In the genomic region with DNA sequence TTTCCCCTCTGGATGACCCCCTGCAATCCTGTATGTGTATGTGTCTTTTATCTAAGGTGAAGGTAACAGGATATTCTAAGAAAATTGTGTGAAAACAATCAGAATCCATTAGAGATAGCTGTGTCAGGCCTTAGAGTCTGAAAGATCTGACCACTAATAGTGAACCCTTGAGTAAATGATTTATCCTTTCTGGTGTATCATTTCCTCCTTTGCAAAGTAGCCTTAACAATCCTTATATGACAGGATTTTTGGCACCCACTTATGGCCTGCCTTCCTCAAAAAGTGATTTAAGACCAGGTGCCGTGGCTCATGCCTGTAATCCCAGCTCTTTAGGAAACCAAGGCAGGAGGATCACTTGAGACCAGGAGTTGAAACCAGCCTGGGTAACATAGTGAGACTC, we compare ENCODE assay signal across 18 cellular contexts.
DNase-seq lines count a peak whose midpoint lies in the region; ATAC-seq, FAIRE-seq and TF ChIP-seq lines count a peak whose summit lies in the region.
"Had no signal": no experiment of that assay in that cellular context is flagged by ENCODE, and none has a peak within 500 bp of the region (broad histone marks: within the 10 kb centered on the region; RNA-seq: fewer than 3 reads in every experiment).

No MANE protein-coding gene starts in this region.

- H3K27me3 ChIP-seq in mesenchymal stem cell (ENCODE audit: control insufficient read depth in 1 of 2, insufficient read depth in 1 of 2, low read length in 2 of 2), result no peaks in the 10 kb centered on the region
- H3K27me3 ChIP-seq: gastroesophageal sphincter had no signal

- 90% methylated on average over 1 of the region's 1 CpG for WGBS in mesenchymal stem cell

- H2AK5ac ChIP-seq in mesenchymal stem cell (ENCODE audit: low read length, severe bottlenecking), result no peak overlapping the region

- no peak overlapping the region for H3K27ac Mint-ChIP-seq in WTC11

- H3K18ac ChIP-seq in mesenchymal stem cell (ENCODE audit: low read depth in 1 of 2, low read length in 2 of 2), result no peak overlapping the region

- peaks cover 24% of the 10 kb centered on the region for H3K79me1 ChIP-seq in mesenchymal stem cell (replicated peaks; ENCODE audit: low read length, poor library complexity, severe bottlenecking)

- no peak overlapping the region for H4K8ac ChIP-seq in mesenchymal stem cell (ENCODE audit: low read length)

- no peak for TF ChIP-seq CTCF in WTC11 (IDR thresholded peaks at IDR 0.05)

- no peaks in the 10 kb centered on the region for H3K9me3 Mint-ChIP-seq in WTC11
- H3K9me3 Mint-ChIP-seq: activated naive CD8-positive, alpha-beta T cell treated with anti-CD3 and anti-CD28 coated beads for 36 hours; activated T-cell treated with anti-CD3 and anti-CD28 coated beads, Interleukin-2, amount 50 U/mL, for 4 hours had no signal

- H2AFZ ChIP-seq in mesenchymal stem cell (ENCODE audit: low read depth, low read length), result no peak overlapping the region

- no peaks in the 10 kb centered on the region for H3K27me3 Mint-ChIP-seq in WTC11 (ENCODE audit: low read depth)
- H3K27me3 Mint-ChIP-seq: activated naive CD8-positive, alpha-beta T cell treated with anti-CD3 and anti-CD28 coated beads for 36 hours had no signal

- peak; percentile 59 for ATAC-seq in GM21529 (IDR thresholded peaks at IDR 0.05; ENCODE audit: unreplicated experiment)
- ATAC-seq in HG03354 (IDR thresholded peaks at IDR 0.05; ENCODE audit: poor library complexity, severe bottlenecking, unreplicated experiment), result peak; percentile 95
- no peak for ATAC-seq in HG02623 (IDR thresholded peaks at IDR 0.05; ENCODE audit: unreplicated experiment)
- no peak for ATAC-seq in WTC11
- ATAC-seq in GM18502 (IDR thresholded peaks at IDR 0.05; ENCODE audit: poor library complexity, unreplicated experiment), result no peak
- ATAC-seq: activated T-cell treated with anti-CD3 and anti-CD28 coated beads, Interleukin-2, amount 50 U/mL, for 4 hours; gastroesophageal sphincter; lower lobe of right lung had no signal

- H3K23ac ChIP-seq in mesenchymal stem cell (ENCODE audit: low read length in 2 of 2), result no peak overlapping the region

- H3K36me3 Mint-ChIP-seq in WTC11, result no peaks in the 10 kb centered on the region

- no peak overlapping the region for H3K4me3 Mint-ChIP-seq in WTC11
- H3K4me3 Mint-ChIP-seq: activated naive CD8-positive, alpha-beta T cell treated with anti-CD3 and anti-CD28 coated beads for 36 hours; activated T-cell treated with anti-CD3 and anti-CD28 coated beads, Interleukin-2, amount 50 U/mL, for 4 hours had no signal

- H3K4me3 ChIP-seq in mesenchymal stem cell (ENCODE audit: insufficient read depth in 1 of 2, low read depth in 1 of 2, low read length in 2 of 2), result no peak overlapping the region
- H3K4me3 ChIP-seq: gastroesophageal sphincter, lower lobe of right lung, skin epidermis had no signal

- POLR2A ChIA-PET in WTC11 (lab: Charles Lee), result no interaction called here

- FAIRE-seq in GM12891 (lab: Jason Lieb, UNC), result no peak
- FAIRE-seq: TTC549 had no signal

- H2BK12ac ChIP-seq in mesenchymal stem cell (ENCODE audit: low read length in 2 of 2), result no peak overlapping the region

- peaks cover 13% of the 10 kb centered on the region for H3K4me1 Mint-ChIP-seq in WTC11

- H3K27ac ChIP-seq in mesenchymal stem cell (ENCODE audit: low read length, poor library complexity, severe bottlenecking), result peak overlapping the region; percentile 81
- H3K27ac ChIP-seq: epithelial cell of prostate, gastroesophageal sphincter, lower lobe of right lung had no signal

- peaks cover 0 to 6% of the 10 kb centered on the region in 2 experiments for H3K36me3 ChIP-seq in mesenchymal stem cell (ENCODE audit: control insufficient read depth in 1 of 2, insufficient read depth in 2 of 2, low read depth in 1 of 2, low read length in 2 of 2)
- H3K36me3 ChIP-seq: lower lobe of right lung had no signal

- H2BK5ac ChIP-seq in mesenchymal stem cell (ENCODE audit: low read depth, low read length, poor library complexity, severe bottlenecking), result no peak overlapping the region

- no peak overlapping the region for H2BK15ac ChIP-seq in mesenchymal stem cell (ENCODE audit: low read depth, poor library complexity, severe bottlenecking)

- CTCF ChIA-PET in WTC11 (lab: Charles Lee), result interaction anchor here (2.2 kb wide), 1 partner anchor 512 kb away, joined by 4 read pairs; no protein-coding TSS in a partner anchor

- H4K91ac ChIP-seq in mesenchymal stem cell (ENCODE audit: low read length), result no peak overlapping the region

- no peak for DNase-seq in GM12891 (ENCODE audit: insufficient read length, low spot score)
- no peak for DNase-seq in mesenchymal stem cell
- DNase-seq in WTC11 (ENCODE audit: low spot score), result no peak
- DNase-seq in activated T-cell treated with anti-CD3 and anti-CD28 coated beads, Interleukin-2, amount 50 U/mL, for 1 hour, result no peak
- DNase-seq: activated naive CD8-positive, alpha-beta T cell treated with anti-CD3 and anti-CD28 coated beads for 36 hours; activated T-cell treated with anti-CD3 and anti-CD28 coated beads, Interleukin-2, amount 50 U/mL, for 4 hours; EL; lower lobe of right lung; posterior cingulate gyrus; stimulated activated CD4-positive, alpha-beta T cell treated with anti-CD3 and anti-CD28 coated beads, Interleukin-4, amount 100 ng/mL, for 24 hours had no signal

- H3K4me1 ChIP-seq in mesenchymal stem cell (ENCODE audit: control insufficient read depth, insufficient read depth, low read depth, low read length), result peaks cover 11% of the 10 kb centered on the region

- no peak overlapping the region for H3K4me2 ChIP-seq in mesenchymal stem cell (ENCODE audit: low read length, poor library complexity, severe bottlenecking)

- H3K14ac ChIP-seq in mesenchymal stem cell (ENCODE audit: low read length in 2 of 2), result no peak overlapping the region

- H2BK120ac ChIP-seq in mesenchymal stem cell (ENCODE audit: low read depth, low read length), result no peak overlapping the region

- H3K9me3 ChIP-seq in mesenchymal stem cell (ENCODE audit: control insufficient read depth, low read length), result no peaks in the 10 kb centered on the region
- H3K9me3 ChIP-seq: gastroesophageal sphincter, lower lobe of right lung had no signal

- no peak overlapping the region for H3K4ac ChIP-seq in mesenchymal stem cell (ENCODE audit: low read depth in 1 of 2, low read length in 2 of 2)

- H3K9ac ChIP-seq in mesenchymal stem cell (ENCODE audit: low read length), result no peak overlapping the region

- no peak for TF ChIP-seq POLR2A in GM12891 (IDR thresholded peaks at IDR 0.05; ENCODE audit: low read depth, low read length)

TF ChIP-seq in GM12891, 5 proteins besides CTCF, POLR2A, EP300 and RAD21:
- TF ChIP-seq SPI1 (IDR thresholded peaks at IDR 0.05; ENCODE audit: low read depth, low read length) (peak; percentile 33; the same call in 1 of the 2 replicates), POLR2AphosphoS5 (IDR thresholded peaks at IDR 0.05; ENCODE audit: low read depth, low read length) (no peak)

TF ChIP-seq in WTC11, 78 proteins besides CTCF, POLR2A, EP300 and RAD21 (continues in another document):
- TF ChIP-seq, protein P1, sequence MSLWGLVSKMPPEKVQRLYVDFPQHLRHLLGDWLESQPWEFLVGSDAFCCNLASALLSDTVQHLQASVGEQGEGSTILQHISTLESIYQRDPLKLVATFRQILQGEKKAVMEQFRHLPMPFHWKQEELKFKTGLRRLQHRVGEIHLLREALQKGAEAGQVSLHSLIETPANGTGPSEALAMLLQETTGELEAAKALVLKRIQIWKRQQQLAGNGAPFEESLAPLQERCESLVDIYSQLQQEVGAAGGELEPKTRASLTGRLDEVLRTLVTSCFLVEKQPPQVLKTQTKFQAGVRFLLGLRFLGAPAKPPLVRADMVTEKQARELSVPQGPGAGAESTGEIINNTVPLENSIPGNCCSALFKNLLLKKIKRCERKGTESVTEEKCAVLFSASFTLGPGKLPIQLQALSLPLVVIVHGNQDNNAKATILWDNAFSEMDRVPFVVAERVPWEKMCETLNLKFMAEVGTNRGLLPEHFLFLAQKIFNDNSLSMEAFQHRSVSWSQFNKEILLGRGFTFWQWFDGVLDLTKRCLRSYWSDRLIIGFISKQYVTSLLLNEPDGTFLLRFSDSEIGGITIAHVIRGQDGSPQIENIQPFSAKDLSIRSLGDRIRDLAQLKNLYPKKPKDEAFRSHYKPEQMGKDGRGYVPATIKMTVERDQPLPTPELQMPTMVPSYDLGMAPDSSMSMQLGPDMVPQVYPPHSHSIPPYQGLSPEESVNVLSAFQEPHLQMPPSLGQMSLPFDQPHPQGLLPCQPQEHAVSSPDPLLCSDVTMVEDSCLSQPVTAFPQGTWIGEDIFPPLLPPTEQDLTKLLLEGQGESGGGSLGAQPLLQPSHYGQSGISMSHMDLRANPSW (CRISPR knock-in tag; conservative IDR thresholded peaks at IDR 0.05; ENCODE audit: low read depth), result no peak
- TF ChIP-seq EMX1 (CRISPR knock-in tag; IDR thresholded peaks at IDR 0.05), result no peak
- no peak for TF ChIP-seq TP53 (CRISPR knock-in tag; IDR thresholded peaks at IDR 0.05)
- TF ChIP-seq, protein P2, sequence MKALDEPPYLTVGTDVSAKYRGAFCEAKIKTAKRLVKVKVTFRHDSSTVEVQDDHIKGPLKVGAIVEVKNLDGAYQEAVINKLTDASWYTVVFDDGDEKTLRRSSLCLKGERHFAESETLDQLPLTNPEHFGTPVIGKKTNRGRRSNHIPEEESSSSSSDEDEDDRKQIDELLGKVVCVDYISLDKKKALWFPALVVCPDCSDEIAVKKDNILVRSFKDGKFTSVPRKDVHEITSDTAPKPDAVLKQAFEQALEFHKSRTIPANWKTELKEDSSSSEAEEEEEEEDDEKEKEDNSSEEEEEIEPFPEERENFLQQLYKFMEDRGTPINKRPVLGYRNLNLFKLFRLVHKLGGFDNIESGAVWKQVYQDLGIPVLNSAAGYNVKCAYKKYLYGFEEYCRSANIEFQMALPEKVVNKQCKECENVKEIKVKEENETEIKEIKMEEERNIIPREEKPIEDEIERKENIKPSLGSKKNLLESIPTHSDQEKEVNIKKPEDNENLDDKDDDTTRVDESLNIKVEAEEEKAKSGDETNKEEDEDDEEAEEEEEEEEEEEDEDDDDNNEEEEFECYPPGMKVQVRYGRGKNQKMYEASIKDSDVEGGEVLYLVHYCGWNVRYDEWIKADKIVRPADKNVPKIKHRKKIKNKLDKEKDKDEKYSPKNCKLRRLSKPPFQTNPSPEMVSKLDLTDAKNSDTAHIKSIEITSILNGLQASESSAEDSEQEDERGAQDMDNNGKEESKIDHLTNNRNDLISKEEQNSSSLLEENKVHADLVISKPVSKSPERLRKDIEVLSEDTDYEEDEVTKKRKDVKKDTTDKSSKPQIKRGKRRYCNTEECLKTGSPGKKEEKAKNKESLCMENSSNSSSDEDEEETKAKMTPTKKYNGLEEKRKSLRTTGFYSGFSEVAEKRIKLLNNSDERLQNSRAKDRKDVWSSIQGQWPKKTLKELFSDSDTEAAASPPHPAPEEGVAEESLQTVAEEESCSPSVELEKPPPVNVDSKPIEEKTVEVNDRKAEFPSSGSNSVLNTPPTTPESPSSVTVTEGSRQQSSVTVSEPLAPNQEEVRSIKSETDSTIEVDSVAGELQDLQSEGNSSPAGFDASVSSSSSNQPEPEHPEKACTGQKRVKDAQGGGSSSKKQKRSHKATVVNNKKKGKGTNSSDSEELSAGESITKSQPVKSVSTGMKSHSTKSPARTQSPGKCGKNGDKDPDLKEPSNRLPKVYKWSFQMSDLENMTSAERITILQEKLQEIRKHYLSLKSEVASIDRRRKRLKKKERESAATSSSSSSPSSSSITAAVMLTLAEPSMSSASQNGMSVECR (CRISPR knock-in tag; IDR thresholded peaks at IDR 0.05; ENCODE audit: borderline replicate concordance), result no peak

Comparison
In these comparisons a context has a peak if more than half of its experiments do, and no peak if none do; other contexts are left out.
1. ATAC-seq: peak in GM21529 (single experiment) and HG03354 (single experiment); none in HG02623 (single experiment), WTC11 (single experiment) and GM18502 (single experiment).